ENCODE assay signal across 18 cellular contexts in the genomic region with DNA sequence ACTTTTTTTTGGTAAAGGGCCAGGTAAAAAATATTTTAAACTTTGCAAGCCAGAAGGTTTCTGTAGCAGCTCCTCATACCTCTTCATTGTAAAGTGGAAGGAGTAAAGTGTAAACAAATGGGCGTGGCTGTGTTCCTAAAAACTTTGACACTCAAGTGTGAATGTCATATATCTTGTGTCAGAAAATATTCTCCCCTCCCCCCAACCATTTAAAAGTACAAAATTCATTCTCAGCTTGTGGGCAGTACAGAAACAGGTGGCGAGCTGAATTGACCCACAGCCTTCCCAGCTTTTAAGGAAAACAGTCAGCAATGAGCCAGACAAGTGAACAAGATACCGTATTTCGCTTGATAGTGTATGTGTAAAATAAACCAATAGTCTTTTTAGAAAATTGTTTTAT. TPM values are rescaled to one million over a fixed set of nuclear protein-coding genes. Genes with fewer than 3 reads are reported as not detected.
A peak's percentile ranks its signal among the peaks of the same experiment; 100 is the strongest.
DNase-seq lines count a peak whose midpoint lies in the region; ATAC-seq and TF ChIP-seq lines count a peak whose summit lies in the region.
"Had no signal": no experiment of that assay in that cellular context is flagged by ENCODE, and none has a peak within 500 bp of the region (broad histone marks: within the 10 kb centered on the region; RNA-seq: fewer than 3 reads in every experiment).

No MANE protein-coding gene starts in this region.

- H3K36me3 Mint-ChIP-seq in Caco-2 (ENCODE audit: insufficient read depth, unreplicated experiment) = peaks cover 6% of the 10 kb centered on the region
- peaks cover 88% of the 10 kb centered on the region for H3K36me3 Mint-ChIP-seq in central memory CD8-positive, alpha-beta T cell (ENCODE audit: insufficient read depth)
- peaks cover 28% of the 10 kb centered on the region for H3K36me3 Mint-ChIP-seq in activated CD8-positive, alpha-beta T cell treated with anti-CD3 and anti-CD28 coated beads for 36 hours (ENCODE audit: low read depth)

- H3K9ac ChIP-seq in Loucy (ENCODE audit: low read depth, low read length, poor library complexity, severe bottlenecking) = no peak overlapping the region

- BruUV-seq in Caco-2 (replicated peaks; lab: Mats Ljungman, UMichigan) = no TSS peak

- H3K4me2 ChIP-seq in Loucy (ENCODE audit: low read depth, low read length, poor library complexity, severe bottlenecking) = peak overlapping the region; percentile 77

- H4K20me1 ChIP-seq in Loucy (ENCODE audit: insufficient read depth, low read length, poor library complexity, severe bottlenecking) = peaks cover 53% of the 10 kb centered on the region

- peaks cover 29% of the 10 kb centered on the region for H3K4me1 Mint-ChIP-seq in Caco-2 (ENCODE audit: low read depth, unreplicated experiment)
- peaks cover 66% of the 10 kb centered on the region for H3K4me1 Mint-ChIP-seq in central memory CD8-positive, alpha-beta T cell
- peaks cover 68% of the 10 kb centered on the region for H3K4me1 Mint-ChIP-seq in activated CD8-positive, alpha-beta T cell treated with anti-CD3 and anti-CD28 coated beads for 36 hours (ENCODE audit: low read depth)

- no peaks in the 10 kb centered on the region for H3F3A ChIP-seq in Loucy (ENCODE audit: low read depth)

- no peak overlapping the region for H3K4me3 ChIP-seq in Caco-2 (ENCODE audit: low read depth, low read length)
- H3K4me3 ChIP-seq in Loucy (ENCODE audit: low read length, poor library complexity, severe bottlenecking) = no peak overlapping the region
- peak overlapping the region in 1 of 2 experiments; percentile 90 for H3K4me3 ChIP-seq in neutrophil (ENCODE audit: low read depth in 1 of 2, low read length in 1 of 2)
- H3K4me3 ChIP-seq: breast epithelium had no signal

- no peak for ATAC-seq in central memory CD8-positive, alpha-beta T cell (replicated peaks; ENCODE audit: extremely low read depth, poor library complexity, severe bottlenecking)
- no peak for ATAC-seq in HG03442 (IDR thresholded peaks at IDR 0.05; ENCODE audit: unreplicated experiment)
- no peak for ATAC-seq in GM18502 (IDR thresholded peaks at IDR 0.05; ENCODE audit: poor library complexity, unreplicated experiment)
- no peak for ATAC-seq in HG02970 (IDR thresholded peaks at IDR 0.05; ENCODE audit: low FRiP score, unreplicated experiment)
- no peak for ATAC-seq in activated CD8-positive, alpha-beta T cell treated with anti-CD3 and anti-CD28 coated beads for 36 hours
- ATAC-seq: activated CD8-positive, alpha-beta memory T cell treated with anti-CD3 and anti-CD28 coated beads, Interleukin-2, amount 10 ng/mL, durations not matched to agents 7 days and 5 days had no signal

- H3K27ac Mint-ChIP-seq in Caco-2 (ENCODE audit: unreplicated experiment) = no peak overlapping the region
- H3K27ac Mint-ChIP-seq in central memory CD8-positive, alpha-beta T cell (ENCODE audit: low read depth) = peak overlapping the region; percentile 93
- H3K27ac Mint-ChIP-seq in activated CD8-positive, alpha-beta T cell treated with anti-CD3 and anti-CD28 coated beads for 36 hours = no peak overlapping the region
- H3K27ac Mint-ChIP-seq: activated CD8-positive, alpha-beta memory T cell treated with anti-CD3 and anti-CD28 coated beads, Interleukin-2, amount 10 ng/mL, durations not matched to agents 7 days and 5 days; activated naive CD4-positive, alpha-beta T cell treated with anti-CD3 and anti-CD28 coated beads, Interleukin-2, amount 10 ng/mL, durations not matched to agents 7 days and 5 days had no signal

- H3K27me3 ChIP-seq in Caco-2 (replicated peaks; ENCODE audit: control insufficient read depth, insufficient read depth, low read length) (no peaks in the 10 kb centered on the region), Loucy (ENCODE audit: insufficient read depth, low read length, poor library complexity, severe bottlenecking) (no peaks in the 10 kb centered on the region), neutrophil (no peaks in the 10 kb centered on the region)
- H3K27me3 ChIP-seq: BE2C, breast epithelium had no signal

- H3K27ac ChIP-seq in neutrophil = peak overlapping the region; percentile 99

- no peaks in the 10 kb centered on the region for H3K9me3 Mint-ChIP-seq in Caco-2 (ENCODE audit: unreplicated experiment)
- no peaks in the 10 kb centered on the region for H3K9me3 Mint-ChIP-seq in central memory CD8-positive, alpha-beta T cell
- no peaks in the 10 kb centered on the region for H3K9me3 Mint-ChIP-seq in activated CD8-positive, alpha-beta T cell treated with anti-CD3 and anti-CD28 coated beads for 36 hours
- H3K9me3 Mint-ChIP-seq: activated naive CD4-positive, alpha-beta T cell treated with anti-CD3 and anti-CD28 coated beads, Interleukin-2, amount 10 ng/mL, durations not matched to agents 7 days and 5 days had no signal

- CTCF ChIA-PET in Caco-2 (lab: Charles Lee) = interaction anchor here (2.2 to 3.3 kb wide), 2 partner anchors 14 to 561 kb away, joined by 18 to 20 read pairs; no protein-coding TSS in a partner anchor
- CTCF ChIA-PET in activated CD8-positive, alpha-beta T cell treated with anti-CD3 and anti-CD28 coated beads for 36 hours (lab: Charles Lee) = interaction anchor here (1.0 to 9.1 kb wide), 10 partner anchors 10 to 1372 kb away, joined by 3 to 111 read pairs (median 4); no protein-coding TSS in a partner anchor

- intact Hi-C loops in Caco-2 (cut with micrococcal nuclease; ENCODE audit: unreplicated experiment) = no loop called here
- intact Hi-C loops in activated CD8-positive, alpha-beta T cell treated with anti-CD3 and anti-CD28 coated beads for 36 hours (cut with micrococcal nuclease) = no loop called here

- H3K36me3 ChIP-seq in Caco-2 (ENCODE audit: control insufficient read depth, insufficient read depth, low read length) (no peaks in the 10 kb centered on the region), Loucy (ENCODE audit: insufficient read depth, low read length) (peaks cover 3% of the 10 kb centered on the region; the same call in 1 of the 2 replicates), neutrophil (peaks cover 70% of the 10 kb centered on the region)
- H3K36me3 ChIP-seq: BE2C had no signal

- no peaks in the 10 kb centered on the region for H3K9me3 ChIP-seq in Caco-2
- no peaks in the 10 kb centered on the region for H3K9me3 ChIP-seq in Loucy (ENCODE audit: insufficient read depth, low read depth, low read length)
- no peaks in the 10 kb centered on the region for H3K9me3 ChIP-seq in neutrophil
- H3K9me3 ChIP-seq: BE2C, breast epithelium had no signal

- H3K79me2 ChIP-seq in Loucy (ENCODE audit: insufficient read depth, low read length) = peaks cover 54% of the 10 kb centered on the region

- no peak for DNase-seq in Caco-2
- no peak for DNase-seq in central memory CD8-positive, alpha-beta T cell (ENCODE audit: low spot score in 2 of 2)
- DNase-seq in activated CD8-positive, alpha-beta T cell treated with anti-CD3 and anti-CD28 coated beads for 36 hours = no peak
- DNase-seq: activated CD4-positive, CD25-positive, alpha-beta regulatory T cell; activated CD8-positive, alpha-beta memory T cell treated with anti-CD3 and anti-CD28 coated beads, Interleukin-2, amount 10 ng/mL, durations not matched to agents 7 days and 5 days; activated naive CD4-positive, alpha-beta T cell treated with anti-CD3 and anti-CD28 coated beads, Interleukin-2, amount 10 ng/mL, durations not matched to agents 7 days and 5 days; BE2C; NCI-H2029 treated with DMSO at 0.1 percent for 48 hours; NCI-H526; retina; stimulated activated CD4-positive, alpha-beta T cell treated with anti-CD3 and anti-CD28 coated beads, Interleukin-2, amount 100 ng/mL, for 24 hours; T-helper 1 cell had no signal

- H2AFZ ChIP-seq in Loucy (ENCODE audit: low read length) = no peak overlapping the region

- H3K4me1 ChIP-seq in Caco-2 = peaks cover 44% of the 10 kb centered on the region
- peaks cover 33% of the 10 kb centered on the region for H3K4me1 ChIP-seq in Loucy (ENCODE audit: insufficient read depth, low read length, poor library complexity, severe bottlenecking)
- H3K4me1 ChIP-seq in neutrophil (ENCODE audit: control insufficient read depth in 1 of 2, insufficient read depth in 1 of 2, low read depth in 1 of 2, low read length in 1 of 2) = peaks cover 39 to 57% of the 10 kb centered on the region in 2 experiments

- no peaks in the 10 kb centered on the region for H3K27me3 Mint-ChIP-seq in Caco-2 (ENCODE audit: insufficient read depth, unreplicated experiment)
- H3K27me3 Mint-ChIP-seq in central memory CD8-positive, alpha-beta T cell = no peaks in the 10 kb centered on the region
- no peaks in the 10 kb centered on the region for H3K27me3 Mint-ChIP-seq in activated CD8-positive, alpha-beta T cell treated with anti-CD3 and anti-CD28 coated beads for 36 hours
- H3K27me3 Mint-ChIP-seq: activated CD8-positive, alpha-beta memory T cell treated with anti-CD3 and anti-CD28 coated beads, Interleukin-2, amount 10 ng/mL, durations not matched to agents 7 days and 5 days; activated naive CD4-positive, alpha-beta T cell treated with anti-CD3 and anti-CD28 coated beads, Interleukin-2, amount 10 ng/mL, durations not matched to agents 7 days and 5 days had no signal

- H3K4me3 Mint-ChIP-seq in Caco-2 (ENCODE audit: unreplicated experiment) = peak overlapping the region; percentile 10
- peak overlapping the region; percentile 54 for H3K4me3 Mint-ChIP-seq in central memory CD8-positive, alpha-beta T cell
- no peak overlapping the region for H3K4me3 Mint-ChIP-seq in activated CD8-positive, alpha-beta T cell treated with anti-CD3 and anti-CD28 coated beads for 36 hours
- H3K4me3 Mint-ChIP-seq: activated CD8-positive, alpha-beta memory T cell treated with anti-CD3 and anti-CD28 coated beads, Interleukin-2, amount 10 ng/mL, durations not matched to agents 7 days and 5 days; activated naive CD4-positive, alpha-beta T cell treated with anti-CD3 and anti-CD28 coated beads, Interleukin-2, amount 10 ng/mL, durations not matched to agents 7 days and 5 days had no signal

- TF ChIP-seq CTCF in Caco-2 (IDR thresholded peaks at IDR 0.05; ENCODE audit: insufficient read depth in 1 of 2, low read depth in 1 of 2, low read length in 1 of 2, severe bottlenecking in 1 of 2, unreplicated experiment in 1 of 2) (no peak), Loucy (conservative IDR thresholded peaks at IDR 0.05; ENCODE audit: low read length) (no peak), neutrophil (IDR thresholded peaks at IDR 0.05) (no peak)
- no peak for TF ChIP-seq CTCF in activated CD8-positive, alpha-beta T cell treated with anti-CD3 and anti-CD28 coated beads for 36 hours (IDR thresholded peaks at IDR 0.05)

- POLR2A ChIA-PET in Caco-2 (lab: Charles Lee) = no interaction called here
- POLR2A ChIA-PET in activated CD8-positive, alpha-beta T cell treated with anti-CD3 and anti-CD28 coated beads for 36 hours (lab: Charles Lee) = interaction anchor here (1.2 to 1.3 kb wide), 2 partner anchors 14 to 271 kb away, joined by 3 read pairs; no protein-coding TSS in a partner anchor

- H3K9me2 ChIP-seq in Loucy (replicated peaks; ENCODE audit: low read depth, low read length) = no peaks in the 10 kb centered on the region

RNA-seq across cellular contexts. Expression of gene YPEL5, which starts 4.0 kb away (rescaled TPM):
- total RNA-seq in Caco-2 (2022) = 43.6 and 50.9 TPM in 2 replicates
- total RNA-seq in activated CD8-positive, alpha-beta T cell treated with anti-CD3 and anti-CD28 coated beads for 36 hours = 10 to 100 TPM; 28.0 to 28.4 TPM
